21 cellular contexts compared by ENCODE assay signal in genomic region chr1:90476411-90476810, GRCh38.
"Had no signal": no experiment of that assay in that cellular context is flagged by ENCODE, and none has a peak within 500 bp of the region (broad histone marks: within the 10 kb centered on the region; RNA-seq: fewer than 3 reads in every experiment).

No MANE protein-coding gene starts in this region.

- ATAC-seq: Panc1, Right ventricle myocardium inferior had no signal

- DNase-seq: KG1, MG63, NCI-H1048, NCI-H1092 treated with DMSO at 0.1 percent for 48 hours, NCI-H1105 treated with DMSO at 0.1 percent for 48 hours, NCI-H1436 treated with DMSO at 0.1 percent for 48 hours, NCI-H187 treated with DMSO at 0.1 percent for 48 hours, NCI-H2029, NCI-H2171 treated with DMSO at 0.1 percent for 48 hours, NCI-H2227 treated with DMSO at 0.1 percent for 48 hours, NCI-H510A treated with DMSO at 0.1 percent for 48 hours, NCI-H524 treated with DMSO at 0.1 percent for 48 hours, NCI-H774, PC-9, SHP77, SIG-M5, SJCRH30 had no signal

- H3K27ac ChIP-seq: PC-9, RWPE1, SJCRH30, SK-N-MC had no signal

- H3K4me3 ChIP-seq: MG63, PC-9, SJCRH30, SK-N-MC had no signal
